Comparison of ENCODE assay signal across 31 cellular contexts in genomic region chr12:65993173-65993572, GRCh38.
"Had no signal": no experiment of that assay in that cellular context is flagged by ENCODE, and none has a peak within 500 bp of the region (broad histone marks: within the 10 kb centered on the region; RNA-seq: fewer than 3 reads in every experiment).

No MANE protein-coding gene starts in this region.

- H3K36me3 Mint-ChIP-seq: activated CD4-positive, alpha-beta memory T cell treated with anti-CD3 and anti-CD28 coated beads for 36 hours; activated CD8-positive, alpha-beta memory T cell treated with anti-CD3 and anti-CD28 coated beads, Interleukin-2, amount 10 ng/mL, durations not matched to agents 7 days and 5 days; activated naive CD4-positive, alpha-beta T cell treated with anti-CD3 and anti-CD28 coated beads, Interleukin-2, amount 10 ng/mL, durations not matched to agents 7 days and 5 days; activated naive CD4-positive, alpha-beta T cell treated with anti-CD3 and anti-CD28 coated beads, Interleukin-2, amount 50 U/mL, for 72 hours; activated naive CD8-positive, alpha-beta T cell treated with anti-CD3 and anti-CD28 coated beads, Interleukin-2, amount 10 ng/mL, durations not matched to agents 7 days and 5 days; brain had no signal

- DNase-seq: activated CD4-positive, alpha-beta memory T cell treated with anti-CD3 and anti-CD28 coated beads for 36 hours; activated CD4-positive, alpha-beta T cell treated with anti-CD3 and anti-CD28 coated beads for 36 hours; activated CD4-positive, alpha-beta T cell treated with anti-CD3 and anti-CD28 coated beads, Interleukin-2, amount 10 ng/mL, durations not matched to agents 24 days and 14 days; activated CD4-positive, CD25-positive, alpha-beta regulatory T cell; activated CD4-positive, CD25-positive, alpha-beta regulatory T cell treated with anti-CD3 and anti-CD28 coated beads, Interleukin-2, amount 50 U/mL, for 72 hours; activated CD8-positive, alpha-beta memory T cell treated with anti-CD3 and anti-CD28 coated beads, Interleukin-2, amount 10 ng/mL, durations not matched to agents 7 days and 5 days; activated CD8-positive, alpha-beta memory T cell treated with anti-CD3 and anti-CD28 coated beads, Interleukin-2, amount 50 U/mL, for 4 hours; activated CD8-positive, alpha-beta T cell treated with anti-CD3 and anti-CD28 coated beads, Interleukin-2, amount 10 ng/mL, durations not matched to agents 7 days and 5 days; activated gamma-delta T cell; activated naive CD4-positive, alpha-beta T cell; activated naive CD4-positive, alpha-beta T cell treated with anti-CD3 and anti-CD28 coated beads, Interleukin-2, amount 10 ng/mL, durations not matched to agents 7 days and 5 days; activated naive CD8-positive, alpha-beta T cell treated with anti-CD3 and anti-CD28 coated beads, Interleukin-2, amount 10 ng/mL, durations not matched to agents 7 days and 5 days; activated T-cell treated with anti-CD3 and anti-CD28 coated beads, Interleukin-2, amount 50 U/mL, for 1 hour; activated T-cell treated with anti-CD3 and anti-CD28 coated beads, Interleukin-2, amount 50 U/mL, for 48 hours; central memory CD4-positive, alpha-beta T cell; cerebellar nuclear complex; colonic mucosa; effector CD8-positive, alpha-beta T cell; foreskin keratinocyte; gastrocnemius medialis; glutamatergic neuron; heart left ventricle; T-helper 2 cell had no signal

- H3K9me3 ChIP-seq: ascending aorta, breast epithelium, colonic mucosa, gastrocnemius medialis, heart left ventricle had no signal

- H3K27ac Mint-ChIP-seq: activated CD4-positive, alpha-beta memory T cell treated with anti-CD3 and anti-CD28 coated beads for 36 hours; activated CD4-positive, alpha-beta T cell treated with anti-CD3 and anti-CD28 coated beads for 36 hours; activated CD4-positive, alpha-beta T cell treated with anti-CD3 and anti-CD28 coated beads, Interleukin-2, amount 10 ng/mL, durations not matched to agents 24 days and 14 days; activated CD8-positive, alpha-beta memory T cell treated with anti-CD3 and anti-CD28 coated beads, Interleukin-2, amount 10 ng/mL, durations not matched to agents 7 days and 5 days; activated CD8-positive, alpha-beta T cell treated with anti-CD3 and anti-CD28 coated beads, Interleukin-2, amount 10 ng/mL, durations not matched to agents 7 days and 5 days; activated naive CD4-positive, alpha-beta T cell treated with anti-CD3 and anti-CD28 coated beads, Interleukin-2, amount 10 ng/mL, durations not matched to agents 7 days and 5 days; activated naive CD4-positive, alpha-beta T cell treated with anti-CD3 and anti-CD28 coated beads, Interleukin-2, amount 50 U/mL, for 72 hours; activated naive CD8-positive, alpha-beta T cell treated with anti-CD3 and anti-CD28 coated beads, Interleukin-2, amount 10 ng/mL, durations not matched to agents 7 days and 5 days; activated T-helper 1 cell treated with anti-CD3 and anti-CD28 coated beads, Interleukin-12 subunit alpha, Interleukin-12 subunit beta, Interleukin-2, Interleukin-4 antibody, amounts not matched to agents 30 ng/mL and 10 ng/mL and 1 ng/mL, durations not matched to agents 14 hours and 24 hours and 36 hours; activated T-helper 2 cell treated with anti-CD3 and anti-CD28 coated beads, Interferon-gamma antibody, Interleukin-2, Interleukin-4, amounts not matched to agents 10 μg/mL and 5 μg/mL and 100 μg/mL, durations not matched to agents 14 hours and 24 hours and 36 hours; brain had no signal

- H3K9me3 Mint-ChIP-seq: activated CD4-positive, alpha-beta memory T cell treated with anti-CD3 and anti-CD28 coated beads for 36 hours; activated CD4-positive, alpha-beta T cell treated with anti-CD3 and anti-CD28 coated beads, Interleukin-2, amount 10 ng/mL, durations not matched to agents 24 days and 14 days; activated naive CD4-positive, alpha-beta T cell treated with anti-CD3 and anti-CD28 coated beads, Interleukin-2, amount 10 ng/mL, durations not matched to agents 7 days and 5 days; activated naive CD4-positive, alpha-beta T cell treated with anti-CD3 and anti-CD28 coated beads, Interleukin-2, amount 50 U/mL, for 72 hours; activated naive CD8-positive, alpha-beta T cell treated with anti-CD3 and anti-CD28 coated beads, Interleukin-2, amount 10 ng/mL, durations not matched to agents 7 days and 5 days; activated T-helper 1 cell treated with anti-CD3 and anti-CD28 coated beads, Interleukin-12 subunit alpha, Interleukin-12 subunit beta, Interleukin-2, Interleukin-4 antibody, amounts not matched to agents 30 ng/mL and 10 ng/mL and 1 ng/mL, durations not matched to agents 14 hours and 24 hours and 36 hours; activated T-helper 2 cell treated with anti-CD3 and anti-CD28 coated beads, Interferon-gamma antibody, Interleukin-2, Interleukin-4, amounts not matched to agents 10 μg/mL and 5 μg/mL and 100 μg/mL, durations not matched to agents 14 hours and 24 hours and 36 hours had no signal

- H3K4me3 Mint-ChIP-seq: activated CD4-positive, alpha-beta memory T cell treated with anti-CD3 and anti-CD28 coated beads for 36 hours; activated CD4-positive, alpha-beta T cell treated with anti-CD3 and anti-CD28 coated beads for 36 hours; activated CD4-positive, alpha-beta T cell treated with anti-CD3 and anti-CD28 coated beads, Interleukin-2, amount 10 ng/mL, durations not matched to agents 24 days and 14 days; activated CD8-positive, alpha-beta memory T cell treated with anti-CD3 and anti-CD28 coated beads, Interleukin-2, amount 10 ng/mL, durations not matched to agents 7 days and 5 days; activated CD8-positive, alpha-beta T cell treated with anti-CD3 and anti-CD28 coated beads, Interleukin-2, amount 10 ng/mL, durations not matched to agents 7 days and 5 days; activated naive CD4-positive, alpha-beta T cell treated with anti-CD3 and anti-CD28 coated beads, Interleukin-2, amount 10 ng/mL, durations not matched to agents 7 days and 5 days; activated naive CD8-positive, alpha-beta T cell treated with anti-CD3 and anti-CD28 coated beads, Interleukin-2, amount 10 ng/mL, durations not matched to agents 7 days and 5 days; activated T-helper 1 cell treated with anti-CD3 and anti-CD28 coated beads, Interleukin-12 subunit alpha, Interleukin-12 subunit beta, Interleukin-2, Interleukin-4 antibody, amounts not matched to agents 30 ng/mL and 10 ng/mL and 1 ng/mL, durations not matched to agents 14 hours and 24 hours and 36 hours; brain had no signal

- H3K4me1 Mint-ChIP-seq: activated CD4-positive, alpha-beta T cell treated with anti-CD3 and anti-CD28 coated beads for 36 hours; activated CD4-positive, alpha-beta T cell treated with anti-CD3 and anti-CD28 coated beads, Interleukin-2, amount 10 ng/mL, durations not matched to agents 24 days and 14 days; activated CD8-positive, alpha-beta memory T cell treated with anti-CD3 and anti-CD28 coated beads, Interleukin-2, amount 10 ng/mL, durations not matched to agents 7 days and 5 days; activated naive CD4-positive, alpha-beta T cell treated with anti-CD3 and anti-CD28 coated beads, Interleukin-2, amount 10 ng/mL, durations not matched to agents 7 days and 5 days; activated naive CD8-positive, alpha-beta T cell treated with anti-CD3 and anti-CD28 coated beads, Interleukin-2, amount 10 ng/mL, durations not matched to agents 7 days and 5 days; brain had no signal

- H3K27ac ChIP-seq: ascending aorta, breast epithelium, cardiac muscle cell, colonic mucosa, epithelial cell of prostate, foreskin keratinocyte, gastrocnemius medialis, heart left ventricle had no signal

- H3K4me1 ChIP-seq: ascending aorta, breast epithelium, colonic mucosa, gastrocnemius medialis, heart left ventricle had no signal

- H3K27me3 Mint-ChIP-seq: brain had no signal

- H3K27me3 ChIP-seq: ascending aorta, breast epithelium, cardiac muscle cell, colonic mucosa, foreskin keratinocyte, gastrocnemius medialis, heart left ventricle had no signal

- H3K4me3 ChIP-seq: ascending aorta, breast epithelium, cardiac muscle cell, colonic mucosa, gastrocnemius medialis, heart left ventricle had no signal

- H3K36me3 ChIP-seq: ascending aorta, breast epithelium, cardiac muscle cell, colonic mucosa, gastrocnemius medialis, heart left ventricle had no signal
